ENCODE assay signal across 26 cellular contexts in genomic region chr5:129608350-129608749, GRCh38.
"Had no signal": no experiment of that assay in that cellular context is flagged by ENCODE, and none has a peak within 500 bp of the region (broad histone marks: within the 10 kb centered on the region; RNA-seq: fewer than 3 reads in every experiment).

No MANE protein-coding gene starts in this region.

- H3K4me3 ChIP-seq: neural progenitor cell, ovary, right lobe of liver, sigmoid colon, suprapubic skin, testis, tibial artery, transverse colon, upper lobe of right lung, uterus had no signal

- H3K4me2 ChIP-seq: neural progenitor cell had no signal

- H3K27me3 ChIP-seq: neural progenitor cell, ovary, right lobe of liver, sigmoid colon, suprapubic skin, testis, tibial artery, transverse colon, upper lobe of right lung, uterus had no signal

- DNase-seq: naive thymus-derived CD4-positive, alpha-beta T cell; natural killer cell; occipital lobe; ovary; posterior cingulate gyrus; right cardiac atrium; right lobe of liver; sigmoid colon; small intestine; stimulated activated CD4-positive, alpha-beta T cell treated with anti-CD3 and anti-CD28 coated beads, Interleukin-15, amount 100 ng/mL, for 24 hours; stimulated activated CD4-positive, alpha-beta T cell treated with anti-CD3 and anti-CD28 coated beads, Interleukin-2, amount 100 ng/mL, for 24 hours; stimulated activated CD4-positive, alpha-beta T cell treated with anti-CD3 and anti-CD28 coated beads, Interleukin-2, amount 100 ng/mL, for 48 hours; stimulated activated CD4-positive, alpha-beta T cell treated with anti-CD3 and anti-CD28 coated beads, Interleukin-4, amount 100 ng/mL, for 24 hours; stimulated activated naive B cell treated with anti-CD40 and anti-IgM and Interleukin-4, amounts not matched to agents 10 μg/mL and 1 μg/mL and 100 μg/mL, for 72 hours; stimulated activated naive CD8-positive, alpha-beta T cell treated with anti-CD3 and anti-CD28 coated beads, Interleukin-15, amount 100 ng/mL, for 72 hours; stimulated activated naive CD8-positive, alpha-beta T cell treated with anti-CD3 and anti-CD28 coated beads, Interleukin-15, Interleukin-2, amounts not matched to agents 100 U/mL and 50 U/mL, for 24 hours; substantia nigra; testis; tibial artery; transverse colon; upper lobe of right lung; uterus had no signal

- H3K27ac ChIP-seq: neural progenitor cell, ovary, parathyroid adenoma, right lobe of liver, sigmoid colon, suprapubic skin, testis, tibial artery, transverse colon, upper lobe of right lung, uterus had no signal

- H3K79me2 ChIP-seq: parathyroid adenoma had no signal

- H3K9ac ChIP-seq: neural progenitor cell, parathyroid adenoma had no signal

- H3K36me3 ChIP-seq: neural progenitor cell, ovary, right lobe of liver, sigmoid colon, suprapubic skin, tibial artery, transverse colon, upper lobe of right lung, uterus had no signal

- H2AFZ ChIP-seq: neural progenitor cell, parathyroid adenoma had no signal

- ATAC-seq: naive thymus-derived CD4-positive, alpha-beta T cell; natural killer cell; right cardiac atrium; right lobe of liver; stimulated activated effector memory CD8-positive, alpha-beta T cell treated with anti-CD3 and anti-CD28 coated beads, Interleukin-12 subunit alpha, Interleukin-12 subunit beta, amount 100 ng/mL, for 72 hours; stimulated activated naive B cell treated with anti-CD40 and anti-IgM and Interleukin-4, amounts not matched to agents 10 μg/mL and 1 μg/mL and 100 μg/mL, for 72 hours; stimulated activated naive CD8-positive, alpha-beta T cell treated with anti-CD3 and anti-CD28 coated beads, Interleukin-15, amount 100 ng/mL, for 72 hours; stimulated activated naive CD8-positive, alpha-beta T cell treated with anti-CD3 and anti-CD28 coated beads, Interleukin-15, Interleukin-2, amounts not matched to agents 100 U/mL and 50 U/mL, for 24 hours; upper lobe of right lung had no signal

- H3K9me3 ChIP-seq: ovary, right lobe of liver, sigmoid colon, suprapubic skin, testis, tibial artery, transverse colon, upper lobe of right lung, uterus had no signal

- H3K4me1 ChIP-seq: neural progenitor cell, parathyroid adenoma, right lobe of liver, sigmoid colon, suprapubic skin, testis, tibial artery, transverse colon, upper lobe of right lung, uterus had no signal
